ENCODE assay signal across 2 cellular contexts in genomic region chr17:58319181-58320162, GRCh38.
TF ChIP-seq lines count a peak whose summit lies in the region.

No MANE protein-coding gene starts in this region.

TF ChIP-seq in WTC11, 78 proteins besides CTCF, POLR2A, EP300 and RAD21:
- no peak for TF ChIP-seq SMAD3 (CRISPR knock-in tag; IDR thresholded peaks at IDR 0.05; ENCODE audit: borderline replicate concordance)
- TF ChIP-seq JAZF1 (CRISPR knock-in tag; IDR thresholded peaks at IDR 0.05): no peak
- TF ChIP-seq AR (CRISPR knock-in tag; IDR thresholded peaks at IDR 0.05): no peak
- no peak for TF ChIP-seq ATF3 (CRISPR knock-in tag; conservative IDR thresholded peaks at IDR 0.05)
- no peak for TF ChIP-seq TCF7 (CRISPR knock-in tag; IDR thresholded peaks at IDR 0.05; ENCODE audit: low read depth)
- TF ChIP-seq CDX4 (CRISPR knock-in tag; IDR thresholded peaks at IDR 0.05; ENCODE audit: borderline replicate concordance): no peak
- TF ChIP-seq USF2 (CRISPR knock-in tag; IDR thresholded peaks at IDR 0.05): no peak
- no peak for TF ChIP-seq USF1 (CRISPR knock-in tag; IDR thresholded peaks at IDR 0.05)
- no peak for TF ChIP-seq ZBTB43 (CRISPR knock-in tag; IDR thresholded peaks at IDR 0.05)
- TF ChIP-seq CBFB (CRISPR knock-in tag; IDR thresholded peaks at IDR 0.05; ENCODE audit: low read depth): no peak
- no peak for TF ChIP-seq SP1 (CRISPR knock-in tag; conservative IDR thresholded peaks at IDR 0.05)
- TF ChIP-seq PRRX2 (CRISPR knock-in tag; IDR thresholded peaks at IDR 0.05): no peak

TF ChIP-seq in HepG2, 621 proteins besides CTCF, POLR2A, EP300 and RAD21:
- TF ChIP-seq PRDM10 (CRISPR knock-in tag; IDR thresholded peaks at IDR 0.05; ENCODE audit: low read depth) (no peak), ZNF704 (CRISPR knock-in tag; IDR thresholded peaks at IDR 0.05; ENCODE audit: borderline replicate concordance) (no peak), ZNF687 (CRISPR knock-in tag; IDR thresholded peaks at IDR 0.05) (0 out of 2 replicates have a peak, but pooled peaks have one; percentile 11), ZNF891 (CRISPR knock-in tag; IDR thresholded peaks at IDR 0.05) (0 out of 2 replicates have a peak, but pooled peaks have one; percentile 55), ZNF670 (CRISPR knock-in tag; IDR thresholded peaks at IDR 0.05; ENCODE audit: borderline replicate concordance) (no peak), ZNF251 (CRISPR knock-in tag; IDR thresholded peaks at IDR 0.05) (no peak), CREBL2 (CRISPR knock-in tag; IDR thresholded peaks at IDR 0.05; ENCODE audit: borderline replicate concordance) (no peak), ZBTB14 (CRISPR knock-in tag; IDR thresholded peaks at IDR 0.05) (no peak), ZBTB43 (CRISPR knock-in tag; conservative IDR thresholded peaks at IDR 0.05) (no peak), HNRNPH1 (optimal IDR thresholded peaks at IDR 0.05; ENCODE audit: low read depth, low read length) (no peak), JUN (CRISPR knock-in tag; IDR thresholded peaks at IDR 0.05) (no peak)
TF ChIP-seq in HepG2: peak in this region for 2.
